ENCODE assay signal across 8 cellular contexts in the genomic region with DNA sequence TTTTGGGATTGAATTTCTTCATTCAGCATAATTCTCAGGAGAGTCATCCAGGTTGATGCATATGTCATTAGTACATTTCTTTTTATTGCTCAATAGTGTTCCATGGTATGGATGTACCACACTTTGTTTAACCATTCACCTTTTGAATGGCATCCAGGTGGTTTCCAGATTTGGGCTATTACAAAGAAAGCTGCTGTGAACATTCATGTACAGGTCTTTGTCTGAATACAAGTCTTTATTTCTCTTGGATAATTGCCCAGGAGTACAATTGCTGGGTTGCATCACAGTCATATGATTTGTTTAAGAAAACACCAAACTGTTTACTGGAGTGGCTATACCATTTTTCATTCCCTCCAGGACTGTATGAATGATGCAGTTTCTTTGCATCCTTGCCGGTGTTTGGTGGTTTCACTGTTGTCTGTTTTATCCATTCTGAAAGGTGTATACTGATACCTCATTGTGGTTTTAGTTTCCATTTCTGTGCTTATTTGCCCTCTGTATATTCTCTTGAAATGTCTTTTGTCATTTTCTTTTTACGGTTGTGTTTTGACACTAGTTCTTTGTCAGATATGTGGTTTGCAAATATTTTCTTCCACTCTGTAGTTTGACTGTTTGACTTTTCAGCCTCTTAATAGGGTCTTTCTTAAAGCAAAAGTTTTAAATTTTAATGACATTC. TPM values are rescaled to one million over a fixed set of nuclear protein-coding genes. Genes with fewer than 3 reads are reported as not detected.
A peak's percentile ranks its signal among the peaks of the same experiment; 100 is the strongest.
DNase-seq lines count a peak whose midpoint lies in the region; ATAC-seq lines count a peak whose summit lies in the region.

No MANE protein-coding gene starts in this region.

- DNase-seq in activated T-cell treated with anti-CD3 and anti-CD28 coated beads, Interleukin-2, amount 50 U/mL, for 72 hours: peak; percentile 47 to 49
- no peak for DNase-seq in activated T-cell treated with anti-CD3 and anti-CD28 coated beads, Interleukin-2, amount 50 U/mL, for 1 hour
- DNase-seq in NCI-H2107 (lab: John Stamatoyannopoulos, UW): peak; percentile 56
- peak; percentile 92 to 97 for DNase-seq in dermis microvascular lymphatic vessel endothelial cell (ENCODE audit: low read depth in 2 of 2)
- no peak for DNase-seq in SK-N-DZ (ENCODE audit: low spot score)
- no peak for DNase-seq in SIG-M5 (lab: John Stamatoyannopoulos, UW)
- no peak for DNase-seq in stimulated activated CD4-positive, alpha-beta T cell treated with anti-CD3 and anti-CD28 coated beads, Interleukin-2, amount 100 ng/mL, for 48 hours

- H3K27me3 Mint-ChIP-seq in activated T-cell treated with anti-CD3 and anti-CD28 coated beads, Interleukin-2, amount 50 U/mL, for 72 hours (ENCODE audit: low read depth): no peaks in the 10 kb centered on the region

- peak; percentile 93 to 97 for ATAC-seq in activated T-cell treated with anti-CD3 and anti-CD28 coated beads, Interleukin-2, amount 50 U/mL, for 72 hours (replicated peaks in 1 of 2)
- ATAC-seq in HG02852 (IDR thresholded peaks at IDR 0.05; ENCODE audit: unreplicated experiment): peak; percentile 99

- peak overlapping the region; percentile 47 for H3K27ac Mint-ChIP-seq in activated T-cell treated with anti-CD3 and anti-CD28 coated beads, Interleukin-2, amount 50 U/mL, for 72 hours

- peak overlapping the region; percentile 21 to 58 for H3K4me3 Mint-ChIP-seq in activated T-cell treated with anti-CD3 and anti-CD28 coated beads, Interleukin-2, amount 50 U/mL, for 72 hours

- peaks cover 55% of the 10 kb centered on the region for H3K4me1 Mint-ChIP-seq in activated T-cell treated with anti-CD3 and anti-CD28 coated beads, Interleukin-2, amount 50 U/mL, for 72 hours (ENCODE audit: low read depth)

- H3K9me3 Mint-ChIP-seq in activated T-cell treated with anti-CD3 and anti-CD28 coated beads, Interleukin-2, amount 50 U/mL, for 72 hours: no peaks in the 10 kb centered on the region

- H3K36me3 Mint-ChIP-seq in activated T-cell treated with anti-CD3 and anti-CD28 coated beads, Interleukin-2, amount 50 U/mL, for 72 hours (ENCODE audit: insufficient read depth in 2 of 2): peaks cover 13 to 30% of the 10 kb centered on the region in 2 donors

RNA-seq across cellular contexts. Expression of gene CDKAL1, which starts 8.8 kb away (rescaled TPM):
- 10 to 100 TPM; 25.9 to 29.8 TPM for total RNA-seq in activated T-cell treated with anti-CD3 and anti-CD28 coated beads, Interleukin-2, amount 50 U/mL, for 72 hours
- total RNA-seq in dermis microvascular lymphatic vessel endothelial cell: 15.3 and 17.8 TPM in 2 replicates
- polyA plus RNA-seq in SK-N-DZ (2014; cell fraction: cytosol; rRNA removed): 16.3 and 16.8 TPM in 2 replicates
- polyA plus RNA-seq in SK-N-DZ (2014; cell fraction: nucleus; rRNA removed): 5.8 and 12.5 TPM in 2 replicates

Comparison
In these comparisons a context has a peak if more than half of its experiments do, and no peak if none do; other contexts are left out.
1. DNase-seq: peak in activated T-cell treated with anti-CD3 and anti-CD28 coated beads, Interleukin-2, amount 50 U/mL, for 72 hours (2 of 2), NCI-H2107 (single experiment) and dermis microvascular lymphatic vessel endothelial cell (2 of 2); none in activated T-cell treated with anti-CD3 and anti-CD28 coated beads, Interleukin-2, amount 50 U/mL, for 1 hour (single experiment), SK-N-DZ (single experiment), SIG-M5 (single experiment) and stimulated activated CD4-positive, alpha-beta T cell treated with anti-CD3 and anti-CD28 coated beads, Interleukin-2, amount 100 ng/mL, for 48 hours (0 of 2).